Comparison of ENCODE assay signal across 14 cellular contexts in genomic region chr3:195139876-195140240, GRCh38.
DNase-seq lines count a peak whose midpoint lies in the region; ATAC-seq and TF ChIP-seq lines count a peak whose summit lies in the region.
"Had no signal": no experiment of that assay in that cellular context is flagged by ENCODE, and none has a peak within 500 bp of the region (broad histone marks: within the 10 kb centered on the region; RNA-seq: fewer than 3 reads in every experiment).

No MANE protein-coding gene starts in this region.

- TF ChIP-seq POLR2A in gastrocnemius medialis (IDR thresholded peaks at IDR 0.05) = no peak

- H4K20me1 ChIP-seq in hepatocyte (ENCODE audit: insufficient read depth, poor library complexity, severe bottlenecking) = no peaks in the 10 kb centered on the region

- in situ Hi-C loops in gastrocnemius medialis (cut with MboI; ENCODE audit: low sequenced_read_pairs in 4 of 4) = loop anchor here in 1 of 4 donors (25.0 kb wide), 1 partner anchor 372 kb away; no protein-coding TSS in a partner anchor

- intact Hi-C loops in gastrocnemius medialis (cut with DNase I; ENCODE audit: low total_unique reads) = no loop called here

- peak overlapping the region; percentile 91 for H3K27ac ChIP-seq in hepatocyte
- H3K27ac ChIP-seq in coronary artery = no peak overlapping the region
- no peak overlapping the region for H3K27ac ChIP-seq in gastrocnemius medialis
- H3K27ac ChIP-seq: ovary, SJCRH30 had no signal

- H3K9me3 ChIP-seq in hepatocyte (ENCODE audit: low read depth) = no peaks in the 10 kb centered on the region
- no peaks in the 10 kb centered on the region for H3K9me3 ChIP-seq in gastrocnemius medialis
- H3K9me3 ChIP-seq: ovary, SJCRH30 had no signal

- no peak overlapping the region for H2AFZ ChIP-seq in hepatocyte

- peak; percentile 67 for DNase-seq in A172 (ENCODE audit: low spot score)
- DNase-seq in HCEC 1CT = peak; percentile 18
- DNase-seq in amniotic epithelial cell (ENCODE audit: low read depth) = peak; percentile 42
- DNase-seq in hepatocyte (ENCODE audit: low spot score) = peak; percentile 64
- no peak for DNase-seq in activated effector memory CD4-positive, alpha-beta T cell treated with Interleukin-2 at 50 U/mL for 16 hours
- DNase-seq in coronary artery (ENCODE audit: low spot score) = no peak
- no peak for DNase-seq in gastrocnemius medialis
- DNase-seq: activated naive CD4-positive, alpha-beta T cell treated with anti-CD3 and anti-CD28 coated beads, Interleukin-2, amount 10 ng/mL, durations not matched to agents 7 days and 5 days; DMS153; erythroblast; midbrain; ovary; SJCRH30 had no signal

- H3K79me2 ChIP-seq in hepatocyte = no peaks in the 10 kb centered on the region

- no peaks in the 10 kb centered on the region for H3K9me2 ChIP-seq in hepatocyte (replicated peaks; ENCODE audit: insufficient read depth)

- no peak overlapping the region for H3K4me3 ChIP-seq in hepatocyte
- no peak overlapping the region for H3K4me3 ChIP-seq in coronary artery
- H3K4me3 ChIP-seq in gastrocnemius medialis = no peak overlapping the region
- H3K4me3 ChIP-seq: ovary, SJCRH30 had no signal

- H3K4me2 ChIP-seq in hepatocyte = no peak overlapping the region

- no peak for TF ChIP-seq CTCF in hepatocyte (IDR thresholded peaks at IDR 0.05; ENCODE audit: poor library complexity)
- TF ChIP-seq CTCF in coronary artery (IDR thresholded peaks at IDR 0.05) = no peak
- no peak for TF ChIP-seq CTCF in gastrocnemius medialis (IDR thresholded peaks at IDR 0.05 in 4 of 5, conservative IDR thresholded peaks at IDR 0.05 in 1 of 5)

- WGBS in hepatocyte (ENCODE audit: low lambda C conversion rate, missing lambda C conversion rate) = 89% methylated on average over 4 of the region's 4 CpGs

- H3K27me3 ChIP-seq in hepatocyte (no peaks in the 10 kb centered on the region), gastrocnemius medialis (no peaks in the 10 kb centered on the region)
- H3K27me3 ChIP-seq: ovary, SJCRH30 had no signal

- ATAC-seq in GM19467 (IDR thresholded peaks at IDR 0.05; ENCODE audit: unreplicated experiment) (no peak), gastrocnemius medialis (no peak)

- H3K36me3 ChIP-seq in hepatocyte (replicated peaks; ENCODE audit: insufficient read depth, low read depth) (no peaks in the 10 kb centered on the region), gastrocnemius medialis (no peaks in the 10 kb centered on the region)
- H3K36me3 ChIP-seq: ovary, SJCRH30 had no signal

- no peaks in the 10 kb centered on the region for H3K4me1 ChIP-seq in hepatocyte (ENCODE audit: insufficient read depth)
- H3K4me1 ChIP-seq in gastrocnemius medialis = no peaks in the 10 kb centered on the region
- H3K4me1 ChIP-seq: SJCRH30 had no signal

Comparison
In these comparisons a context has a peak if more than half of its experiments do, and no peak if none do; other contexts are left out.
1. DNase-seq: peak in A172 (single experiment), HCEC 1CT (single experiment), amniotic epithelial cell (single experiment) and hepatocyte (single experiment); none in activated effector memory CD4-positive, alpha-beta T cell treated with Interleukin-2 at 50 U/mL for 16 hours (single experiment), coronary artery (single experiment) and gastrocnemius medialis (0 of 2).